ENCODE assay signal across 11 cellular contexts in the genomic region with DNA sequence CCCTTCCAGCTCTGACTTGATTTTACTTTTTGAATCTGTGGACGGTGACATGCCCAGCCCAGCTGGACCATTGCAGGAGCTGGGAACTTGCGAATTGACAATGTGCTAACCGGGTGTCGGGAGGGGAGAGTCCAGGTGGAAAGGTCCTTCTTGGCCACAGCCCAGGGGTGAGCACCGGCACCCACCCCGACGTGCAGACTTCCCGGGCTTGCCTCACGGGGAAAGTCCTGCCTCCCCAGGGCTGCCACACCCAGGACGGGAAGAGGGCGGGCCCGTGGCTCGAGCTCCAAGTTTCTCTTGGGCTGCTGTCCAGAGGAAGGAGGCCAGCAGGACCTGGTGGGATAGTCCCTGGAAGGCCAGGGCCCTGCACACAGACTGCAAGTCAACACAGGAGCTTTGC. TPM values are rescaled to one million over a fixed set of nuclear protein-coding genes. Genes with fewer than 3 reads are reported as not detected.
A peak's percentile ranks its signal among the peaks of the same experiment; 100 is the strongest.
DNase-seq lines count a peak whose midpoint lies in the region; ATAC-seq and TF ChIP-seq lines count a peak whose summit lies in the region.
"Had no signal": no experiment of that assay in that cellular context is flagged by ENCODE, and none has a peak within 500 bp of the region (broad histone marks: within the 10 kb centered on the region; RNA-seq: fewer than 3 reads in every experiment).

No MANE protein-coding gene starts in this region.

- H3K9me3 Mint-ChIP-seq in GM23338: no peaks in the 10 kb centered on the region
- H3K9me3 Mint-ChIP-seq: naive B cell had no signal

- H3K27me3 Mint-ChIP-seq in GM23338 (ENCODE audit: insufficient read depth, low read depth, poor library complexity): peaks cover 14% of the 10 kb centered on the region

- 40 to 54% methylated on average over 13 of the region's 13 CpGs for WGBS in lung, 2 donors
- 53 to 70% methylated on average over 13 of the region's 13 CpGs for WGBS in upper lobe of left lung, 2 donors

- no peaks in the 10 kb centered on the region for H3K36me3 Mint-ChIP-seq in GM23338 (ENCODE audit: low read depth)
- H3K36me3 Mint-ChIP-seq: naive B cell had no signal

- peaks cover 2% of the 10 kb centered on the region; the same call in 2 of the 3 replicates for H3K4me1 Mint-ChIP-seq in GM23338
- H3K4me1 Mint-ChIP-seq: naive B cell had no signal

- peak in 1 of 4 donors; percentile 80 for TF ChIP-seq EP300 in upper lobe of left lung (IDR thresholded peaks at IDR 0.05)

- no peak overlapping the region for H3K4me3 Mint-ChIP-seq in GM23338
- H3K4me3 Mint-ChIP-seq: naive B cell had no signal

- peak overlapping the region in 1 of 2 donors; percentile 65 for H3K27ac ChIP-seq in lung (ENCODE audit: low read depth in 1 of 2, low read length in 1 of 2)
- H3K27ac ChIP-seq in upper lobe of left lung: peak overlapping the region in 3 of 4 donors; percentile 2 to 55 (median 47)
- no peak overlapping the region for H3K27ac ChIP-seq in GM23338 (ENCODE audit: low read depth)

- TF ChIP-seq CTCF in epithelial cell of esophagus (IDR thresholded peaks at IDR 0.05; ENCODE audit: insufficient read depth, low read depth, low read length, missing control alignments): no peak
- TF ChIP-seq CTCF in lung (IDR thresholded peaks at IDR 0.05; ENCODE audit: control extremely low read depth, extremely low read depth): no peak
- TF ChIP-seq CTCF in upper lobe of left lung (IDR thresholded peaks at IDR 0.05): no peak
- no peak for TF ChIP-seq CTCF in GM23338 (conservative IDR thresholded peaks at IDR 0.05; ENCODE audit: low read depth in 2 of 2)

- no peak overlapping the region for H3K27ac Mint-ChIP-seq in GM23338

- H3K27me3 ChIP-seq in lung (ENCODE audit: control insufficient read depth, insufficient read depth) (no peaks in the 10 kb centered on the region), upper lobe of left lung (no peaks in the 10 kb centered on the region), GM23338 (ENCODE audit: insufficient read depth) (no peaks in the 10 kb centered on the region)

- H3K36me3 ChIP-seq in lung (ENCODE audit: control insufficient read depth in 2 of 2, insufficient read depth in 2 of 2, low read length in 2 of 2): no peaks in the 10 kb centered on the region
- no peaks in the 10 kb centered on the region for H3K36me3 ChIP-seq in upper lobe of left lung
- H3K36me3 ChIP-seq in GM23338 (ENCODE audit: insufficient read depth): no peaks in the 10 kb centered on the region

- H2AFZ ChIP-seq in GM23338: no peak overlapping the region

- H3K4me1 ChIP-seq in lung (ENCODE audit: control insufficient read depth in 2 of 2, insufficient read depth in 2 of 2, low read length in 2 of 2) (peaks cover 0 to 9% of the 10 kb centered on the region in 2 donors), upper lobe of left lung (peaks cover 17 to 28% (median 26%) of the 10 kb centered on the region in 4 donors), GM23338 (ENCODE audit: insufficient read depth) (no peaks in the 10 kb centered on the region)

- H4K20me1 ChIP-seq in GM23338 (replicated peaks; ENCODE audit: insufficient read depth): no peaks in the 10 kb centered on the region

- no peak overlapping the region for H3K4me3 ChIP-seq in epithelial cell of esophagus (ENCODE audit: low read length)
- no peak overlapping the region for H3K4me3 ChIP-seq in lung
- peak overlapping the region in 3 of 4 donors; percentile 2 to 31 (median 20) for H3K4me3 ChIP-seq in upper lobe of left lung
- H3K4me3 ChIP-seq in GM23338: no peak overlapping the region

- H3K4me2 ChIP-seq in GM23338: no peak overlapping the region

- peak; percentile 44 for DNase-seq in HuH-7.5 (ENCODE audit: low spot score)
- peak; percentile 42 for DNase-seq in epithelial cell of esophagus (ENCODE audit: low read depth)
- DNase-seq in lung (ENCODE audit: low spot score): peak; percentile 51
- peak; percentile 85 to 87 for DNase-seq in upper lobe of left lung
- no peak for DNase-seq in NCI-H1436 treated with DMSO at 0.1 percent for 48 hours (lab: John Stamatoyannopoulos, UW)
- DNase-seq in hypothalamus (lab: John Stamatoyannopoulos, UW): no peak
- DNase-seq in GM23338 (ENCODE audit: low spot score): no peak
- DNase-seq: amygdala, naive B cell, NCI-H2227 treated with DMSO at 0.1 percent for 48 hours had no signal

- 0 out of 2 replicates have a peak, but pooled peaks cover 3% of the 10 kb centered on the region for H3F3A ChIP-seq in GM23338 (replicated peaks; ENCODE audit: low read depth)

- ATAC-seq in lung (ENCODE audit: insufficient read depth, low FRiP score) (no peak), upper lobe of left lung (ENCODE audit: low FRiP score in 2 of 2) (peak; percentile 54 to 71), GM19463 (IDR thresholded peaks at IDR 0.05; ENCODE audit: unreplicated experiment) (no peak), GM23338 (no peak)

- H3K79me2 ChIP-seq in GM23338 (replicated peaks; ENCODE audit: insufficient read depth): no peaks in the 10 kb centered on the region

- no peaks in the 10 kb centered on the region for H3K9me3 ChIP-seq in lung (ENCODE audit: control insufficient read depth in 2 of 2, insufficient read depth in 1 of 2, low read length in 1 of 2)
- H3K9me3 ChIP-seq in upper lobe of left lung: no peaks in the 10 kb centered on the region

- no peak for TF ChIP-seq POLR2A in upper lobe of left lung (IDR thresholded peaks at IDR 0.05)

- no peaks in the 10 kb centered on the region for H3K9me2 ChIP-seq in GM23338 (ENCODE audit: insufficient read depth)

TF ChIP-seq in GM23338, 12 proteins besides CTCF, POLR2A, EP300 and RAD21 (continues in another document):
- no peak for TF ChIP-seq ZNF331 (CRISPR knock-in tag; IDR thresholded peaks at IDR 0.05; ENCODE audit: low read depth)
- TF ChIP-seq STAT1 (IDR thresholded peaks at IDR 0.05; ENCODE audit: unreplicated experiment): no peak
- TF ChIP-seq REST (IDR thresholded peaks at IDR 0.05; ENCODE audit: unreplicated experiment): no peak
- no peak for TF ChIP-seq JUNB (IDR thresholded peaks at IDR 0.05; ENCODE audit: unreplicated experiment)
- TF ChIP-seq POLR2AphosphoS5 (IDR thresholded peaks at IDR 0.05; ENCODE audit: low read depth): no peak
- no peak for TF ChIP-seq NANOG (IDR thresholded peaks at IDR 0.05; ENCODE audit: borderline replicate concordance)
- no peak for TF ChIP-seq EZH2phosphoT487 (IDR thresholded peaks at IDR 0.05; ENCODE audit: unreplicated experiment)

RNA-seq across cellular contexts. Expression of gene CARD14, which starts 17.7 kb away (rescaled TPM):
- total RNA-seq in lung (1 to 10 TPM; 1.5 to 1.8 TPM), upper lobe of left lung (1 to 10 TPM in 4 of 6 donors, under 1 TPM in 2; 0.15 to 7.3 (median 1.0) TPM)
- polyA plus RNA-seq in lung (under 1 TPM; 0.50 to 0.93 TPM), GM23338 (2016; fragmentation: Nextera tagmentation; extraction: Ambion mirVana) (0.08 TPM in 1 of 2 replicates, not detected in the other)
- total RNA-seq in GM23338 (2014; rRNA removed; shearing (Covaris generic)): 0.52 TPM in 1 of 2 replicates, not detected in the other

RNA-seq across cellular contexts. Expression of gene SGSH, which starts 32.6 kb away (rescaled TPM):
- 10 to 100 TPM; 27.5 to 75.1 TPM for total RNA-seq in lung
- 10 to 100 TPM; 42.5 to 65.7 TPM for polyA plus RNA-seq in lung
- 100 to 1,000 TPM in 2 of 6 donors, 10 to 100 TPM in 4; 36.3 to 264 (median 65.0) TPM for total RNA-seq in upper lobe of left lung
- total RNA-seq in GM23338 (2014; rRNA removed; shearing (Covaris generic)): 9.6 and 26.9 TPM in 2 replicates
- 17.5 and 18.6 TPM in 2 replicates for polyA plus RNA-seq in GM23338 (2016; fragmentation: Nextera tagmentation; extraction: Ambion mirVana)

RNA-seq across cellular contexts. Expression of gene SLC26A11, which starts 32.7 kb away (rescaled TPM):
- total RNA-seq in lung (10 to 100 TPM; 27.8 to 34.2 TPM), upper lobe of left lung (100 to 1,000 TPM in 1 of 6 donors, 10 to 100 TPM in 5; 14.8 to 162 (median 43.1) TPM)
- polyA plus RNA-seq in lung (10 to 100 TPM; 25.0 to 37.0 TPM), GM23338 (2016; fragmentation: Nextera tagmentation; extraction: Ambion mirVana) (10.8 and 10.9 TPM in 2 replicates)
- 16.1 and 23.0 TPM in 2 replicates for total RNA-seq in GM23338 (2014; rRNA removed; shearing (Covaris generic))

RNA-seq across cellular contexts. Expression of gene EIF4A3, which starts 40.6 kb away (rescaled TPM):
- total RNA-seq in lung (10 to 100 TPM; 57.7 to 67.1 TPM), upper lobe of left lung (10 to 100 TPM; 48.2 to 86.2 (median 61.8) TPM)
- polyA plus RNA-seq in lung (100 to 1,000 TPM in 1 of 2 donors, 10 to 100 TPM in 1; 37.4 to 112 TPM), GM23338 (2016; fragmentation: Nextera tagmentation; extraction: Ambion mirVana) (147 and 156 TPM in 2 replicates)
- total RNA-seq in GM23338 (2014; rRNA removed; shearing (Covaris generic)): 146 and 168 TPM in 2 replicates

Comparison
In these comparisons a context has a peak if more than half of its experiments do, and no peak if none do; other contexts are left out.
1. DNase-seq: peak in HuH-7.5 (single experiment), epithelial cell of esophagus (single experiment), lung (single experiment) and upper lobe of left lung (2 of 2); none in NCI-H1436 treated with DMSO at 0.1 percent for 48 hours (single experiment), hypothalamus (0 of 51) and GM23338 (single experiment).
2. H3K4me3 ChIP-seq: peak in upper lobe of left lung (3 of 4); none in epithelial cell of esophagus (single experiment), lung (single experiment) and GM23338 (single experiment).
3. ATAC-seq: peak in upper lobe of left lung (2 of 2); none in lung (single experiment), GM19463 (single experiment) and GM23338 (single experiment).